In genomic region chr6:140062042-140063041, GRCh38 we compare ENCODE assay signal across 10 cellular contexts.
DNase-seq lines count a peak whose midpoint lies in the region; ATAC-seq and TF ChIP-seq lines count a peak whose summit lies in the region.
"Had no signal": no experiment of that assay in that cellular context is flagged by ENCODE, and none has a peak within 500 bp of the region (broad histone marks: within the 10 kb centered on the region; RNA-seq: fewer than 3 reads in every experiment).

No MANE protein-coding gene starts in this region.

- CTCF ChIA-PET in mammary epithelial cell (lab: Charles Lee; ENCODE audit: low non-redundant PET) = no interaction called here

- peak overlapping the region in 1 of 3 experiments; percentile 33 for H3K4me3 ChIP-seq in mammary epithelial cell (replicated peaks in 1 of 3; ENCODE audit: insufficient read depth in 1 of 3, low read depth in 2 of 3, low read length in 3 of 3)
- H3K4me3 ChIP-seq in lower lobe of right lung = no peak overlapping the region
- no peak overlapping the region for H3K4me3 ChIP-seq in vagina
- H3K4me3 ChIP-seq: BLaER1 had no signal

- H3K9me3 ChIP-seq in mammary epithelial cell (replicated peaks; ENCODE audit: insufficient read depth, low read length) (no peaks in the 10 kb centered on the region), lower lobe of right lung (no peaks in the 10 kb centered on the region), vagina (no peaks in the 10 kb centered on the region)
- H3K9me3 ChIP-seq: BLaER1 had no signal

- BruUV-seq in mammary epithelial cell (replicated peaks; lab: Mats Ljungman, UMichigan) = TSS peak; percentile 90

- intact Hi-C loops in mammary epithelial cell (cut with micrococcal nuclease) = loop anchor here (1.0 kb wide), 1 partner anchor 11 kb away; no protein-coding TSS in a partner anchor
- intact Hi-C loops in lower lobe of right lung (cut with DNase I) = no loop called here
- intact Hi-C loops in vagina (cut with DNase I) = no loop called here

- H3K27me3 ChIP-seq in mammary epithelial cell (ENCODE audit: insufficient read depth, low read length) = no peaks in the 10 kb centered on the region
- no peaks in the 10 kb centered on the region for H3K27me3 ChIP-seq in lower lobe of right lung (ENCODE audit: low read depth)
- no peaks in the 10 kb centered on the region for H3K27me3 ChIP-seq in vagina
- H3K27me3 ChIP-seq: BLaER1 had no signal

- H3K36me3 ChIP-seq in mammary epithelial cell (ENCODE audit: insufficient read depth, low read length) (no peaks in the 10 kb centered on the region), lower lobe of right lung (no peaks in the 10 kb centered on the region), vagina (no peaks in the 10 kb centered on the region)
- H3K36me3 ChIP-seq: BLaER1 had no signal

- peak overlapping the region; percentile 73 for H2AFZ ChIP-seq in mammary epithelial cell (ENCODE audit: low read depth, low read length)

- in situ Hi-C loops in mammary epithelial cell (cut with MboI; ENCODE audit: low sequenced_read_pairs in 2 of 2) = no loop called here

- no peaks in the 10 kb centered on the region for H3K79me2 ChIP-seq in mammary epithelial cell (ENCODE audit: insufficient read depth, low read length)

- 29% methylated on average over 3 of the region's 3 CpGs for WGBS in mammary epithelial cell (ENCODE audit: low coverage, missing lambda C conversion rate)

- peak overlapping the region; percentile 87 for H3K27ac ChIP-seq in mammary epithelial cell (ENCODE audit: insufficient read depth, low read depth, low read length)
- H3K27ac ChIP-seq in lower lobe of right lung = peak overlapping the region; percentile 27
- peak overlapping the region; percentile 64 for H3K27ac ChIP-seq in vagina
- H3K27ac ChIP-seq: BLaER1 had no signal

- H3K4me2 ChIP-seq in mammary epithelial cell (ENCODE audit: insufficient read depth, low read depth, low read length) = peak overlapping the region; percentile 73
- H3K4me2 ChIP-seq: BLaER1 had no signal

- TF ChIP-seq POLR2A in vagina (IDR thresholded peaks at IDR 0.05) = no peak

- ATAC-seq in lower lobe of right lung = peak; percentile 25 to 44

- dilution Hi-C loops in mammary epithelial cell (cut with HindIII; ENCODE audit: low sequenced_read_pairs) = no loop called here

- DNase-seq in NCI-H82 (lab: John Stamatoyannopoulos, UW) = peak; percentile 4
- no peak for DNase-seq in NCI-H82 treated with DMSO at 0.1 percent for 48 hours (lab: John Stamatoyannopoulos, UW; ENCODE audit: unreplicated experiment)
- DNase-seq in mammary epithelial cell = peak; percentile 82
- no peak for DNase-seq in lower lobe of right lung
- no peak for DNase-seq in vagina (ENCODE audit: extremely low spot score in 2 of 2)
- no peak for DNase-seq in NCI-H2081 treated with DMSO at 0.1 percent for 48 hours (lab: John Stamatoyannopoulos, UW)
- DNase-seq in cerebellar nuclear complex (lab: John Stamatoyannopoulos, UW) = no peak
- no peak for DNase-seq in NCI-H128 (lab: John Stamatoyannopoulos, UW; ENCODE audit: unreplicated experiment)
- DNase-seq: activated CD8-positive, alpha-beta memory T cell treated with anti-CD3 and anti-CD28 coated beads, Interleukin-2, amount 50 U/mL, for 4 hours had no signal

- TF ChIP-seq CTCF in mammary epithelial cell (conservative IDR thresholded peaks at IDR 0.05 in 1 of 2, IDR thresholded peaks at IDR 0.05 in 1 of 2; ENCODE audit: extremely low read depth in 1 of 2, insufficient read depth in 1 of 2, low read depth in 1 of 2, low read length in 2 of 2) (no peak), lower lobe of right lung (IDR thresholded peaks at IDR 0.05) (no peak), vagina (IDR thresholded peaks at IDR 0.05) (no peak)

- peak overlapping the region; percentile 46 for H3K9ac ChIP-seq in mammary epithelial cell (ENCODE audit: insufficient read depth, low read length)
- H3K9ac ChIP-seq: BLaER1 had no signal

- no peaks in the 10 kb centered on the region for H4K20me1 ChIP-seq in mammary epithelial cell (ENCODE audit: insufficient read depth, low read length)
- H4K20me1 ChIP-seq: BLaER1 had no signal

- H3K4me1 ChIP-seq in mammary epithelial cell (ENCODE audit: insufficient read depth, low read length) = peaks cover 23% of the 10 kb centered on the region
- H3K4me1 ChIP-seq in lower lobe of right lung = no peaks in the 10 kb centered on the region
- H3K4me1 ChIP-seq in vagina = peaks cover 17% of the 10 kb centered on the region
- H3K4me1 ChIP-seq: BLaER1 had no signal

Comparison
In these comparisons a context has a peak if more than half of its experiments do, and no peak if none do; other contexts are left out.
1. DNase-seq: peak in NCI-H82 (single experiment) and mammary epithelial cell (single experiment); none in NCI-H82 treated with DMSO at 0.1 percent for 48 hours (single experiment), lower lobe of right lung (single experiment), vagina (0 of 2), NCI-H2081 treated with DMSO at 0.1 percent for 48 hours (single experiment), cerebellar nuclear complex (0 of 2) and NCI-H128 (single experiment).
2. H3K27ac ChIP-seq: peak in every context shown above with its lines; median percentile 87 in mammary epithelial cell; 64 in vagina; 27 in lower lobe of right lung.